32 cellular contexts compared by ENCODE assay signal in the genomic region with DNA sequence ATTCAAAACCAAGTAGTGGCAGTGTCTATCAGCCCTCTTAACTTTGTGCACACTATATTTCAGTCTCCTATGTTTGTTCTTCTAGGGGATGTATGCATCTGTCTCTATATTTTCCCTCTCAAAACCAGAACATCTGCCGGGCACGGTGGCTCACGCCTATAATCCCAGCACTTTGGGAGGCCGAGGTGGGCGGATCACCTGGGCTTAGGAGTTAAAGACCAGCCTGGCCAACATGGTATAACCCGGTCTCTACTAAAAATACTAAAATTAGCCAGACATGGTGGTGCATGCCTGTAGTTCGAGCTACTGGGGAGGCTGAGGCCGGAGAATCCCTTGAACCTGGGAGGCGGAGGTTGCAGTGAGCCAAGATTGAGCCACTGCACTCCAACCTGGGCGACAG.
"Had no signal": no experiment of that assay in that cellular context is flagged by ENCODE, and none has a peak within 500 bp of the region (broad histone marks: within the 10 kb centered on the region; RNA-seq: fewer than 3 reads in every experiment).

No MANE protein-coding gene starts in this region.

- H3K4me3 ChIP-seq: ascending aorta, breast epithelium, cardiac muscle cell, colonic mucosa, dorsolateral prefrontal cortex, esophagus muscularis mucosa, gastroesophageal sphincter, heart right ventricle had no signal

- ATAC-seq: activated CD4-positive, CD25-positive, alpha-beta regulatory T cell treated with anti-CD3 and anti-CD28 coated beads, Interleukin-2, amount 50 U/mL, for 24 hours; activated CD8-positive, alpha-beta T cell treated with anti-CD3 and anti-CD28 coated beads for 36 hours; activated naive CD4-positive, alpha-beta T cell treated with anti-CD3 and anti-CD28 coated beads, Interleukin-2, amount 50 U/mL, for 72 hours; activated T-cell treated with anti-CD3 and anti-CD28 coated beads, Interleukin-2, amount 50 U/mL, for 72 hours; gastroesophageal sphincter; heart right ventricle; T-helper 17 cell had no signal

- H3K9me3 ChIP-seq: ascending aorta, breast epithelium, colonic mucosa, esophagus muscularis mucosa, gastroesophageal sphincter, heart right ventricle had no signal

- DNase-seq: activated B cell treated with CpG ODN at 0.5 μM for 24 hours; activated CD4-positive, alpha-beta T cell treated with anti-CD3 and anti-CD28 coated beads for 48 hours; activated CD4-positive, alpha-beta T cell treated with anti-CD3 and anti-CD28 coated beads, Interleukin-2, amount 50 U/mL, for 1 hour; activated CD4-positive, alpha-beta T cell treated with anti-CD3 and anti-CD28 coated beads, Interleukin-2, amount 50 U/mL, for 48 hours; activated CD8-positive, alpha-beta memory T cell treated with anti-CD3 and anti-CD28 coated beads, Interleukin-2, amount 50 U/mL, for 48 hours; activated CD8-positive, alpha-beta T cell treated with anti-CD3 and anti-CD28 coated beads for 36 hours; activated gamma-delta T cell; activated naive CD4-positive, alpha-beta T cell; activated naive CD4-positive, alpha-beta T cell treated with anti-CD3 and anti-CD28 coated beads, Interleukin-2, amount 10 ng/mL, durations not matched to agents 7 days and 5 days; activated naive CD8-positive, alpha-beta T cell treated with anti-CD3 and anti-CD28 coated beads, Interleukin-2, amount 10 ng/mL, durations not matched to agents 7 days and 5 days; activated T-cell treated with anti-CD3 and anti-CD28 coated beads for 4 hours; activated T-cell treated with anti-CD3 and anti-CD28 coated beads, Interleukin-2, amount 50 U/mL, for 24 hours; activated T-cell treated with anti-CD3 and anti-CD28 coated beads, Interleukin-2, amount 50 U/mL, for 72 hours; central memory CD4-positive, alpha-beta T cell; cerebellar nuclear complex; colonic mucosa; dorsolateral prefrontal cortex; effector memory CD4-positive, alpha-beta T cell; erythroblast; foreskin melanocyte; heart right ventricle; T-helper 1 cell; T-helper 17 cell; T1000; WERI-Rb-1 had no signal

- H3K36me3 ChIP-seq: ascending aorta, breast epithelium, cardiac muscle cell, colonic mucosa, esophagus muscularis mucosa, gastroesophageal sphincter, heart right ventricle, WERI-Rb-1 had no signal

- H3K27me3 ChIP-seq: ascending aorta, breast epithelium, colonic mucosa, dorsolateral prefrontal cortex, esophagus muscularis mucosa, gastroesophageal sphincter, heart right ventricle had no signal

- H3K27ac ChIP-seq: ascending aorta, breast epithelium, cardiac muscle cell, colonic mucosa, dorsolateral prefrontal cortex, esophagus muscularis mucosa, gastroesophageal sphincter, WERI-Rb-1 had no signal

- H3K4me1 ChIP-seq: ascending aorta, breast epithelium, colonic mucosa, esophagus muscularis mucosa, gastroesophageal sphincter had no signal
